In the genomic region with DNA sequence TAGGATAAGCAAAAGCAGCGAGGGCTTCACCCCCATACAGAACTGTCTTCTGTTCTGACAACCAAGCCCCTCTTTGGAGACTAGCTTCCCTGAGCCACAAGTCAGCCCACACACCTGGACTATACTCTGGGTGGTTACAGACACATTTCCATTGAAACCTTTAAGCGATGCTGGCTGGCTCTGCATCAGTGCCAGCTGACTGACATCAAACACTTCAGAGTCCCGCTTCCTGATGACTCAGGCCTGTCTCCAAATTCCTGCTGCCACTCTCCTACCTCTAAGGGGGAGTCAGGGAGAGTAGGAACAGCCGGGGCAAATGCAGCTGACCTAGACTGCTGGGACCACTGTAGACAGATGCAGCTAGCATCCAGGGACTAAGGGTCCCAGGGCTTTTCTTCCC, we compare ENCODE assay signal across 8 cellular contexts. TPM values are rescaled to one million over a fixed set of nuclear protein-coding genes. Genes with fewer than 3 reads are reported as not detected.
DNase-seq lines count a peak whose midpoint lies in the region; ATAC-seq and TF ChIP-seq lines count a peak whose summit lies in the region.

No MANE protein-coding gene starts in this region.

- H3K4me1 ChIP-seq in lower lobe of right lung (peaks cover 43% of the 10 kb centered on the region), esophagus squamous epithelium (peaks cover 10 to 56% (median 35%) of the 10 kb centered on the region in 3 donors)

- ATAC-seq in lower lobe of right lung: peak; percentile 80 to 90
- no peak for ATAC-seq in GM19455 (IDR thresholded peaks at IDR 0.05; ENCODE audit: unreplicated experiment)

- POLR2A ChIA-PET in MCF 10A (lab: Yijun Ruan, JAX): interaction anchor here (0.6 to 1.1 kb wide), 2 partner anchors 9 to 68 kb away, joined by 3 read pairs; no protein-coding TSS in a partner anchor
- POLR2A ChIA-PET in HEK293T (lab: Yijun Ruan, JAX): interaction anchor here (0.7 to 0.8 kb wide), 2 partner anchors 44 to 137 kb away, joined by 3 read pairs; no protein-coding TSS in a partner anchor

- WGBS in esophagus squamous epithelium, 2 donors: 19 to 25% methylated on average over 3 to 4 of the region's 4 CpGs

- CTCF ChIA-PET in MCF 10A (lab: Yijun Ruan, JAX) (interaction anchor here (0.6 to 1.4 kb wide), 4 partner anchors 9 to 123 kb away, joined by 3 to 5 read pairs (median 4); no protein-coding TSS in a partner anchor), HEK293T (lab: Yijun Ruan, JAX) (interaction anchor here (0.6 kb wide), 1 partner anchor 382 kb away, joined by 5 read pairs; no protein-coding TSS in a partner anchor)

- H3K27me3 Mint-ChIP-seq in MCF 10A (ENCODE audit: insufficient read depth, unreplicated experiment): no peaks in the 10 kb centered on the region

- peaks cover 24% of the 10 kb centered on the region for H3K4me1 Mint-ChIP-seq in MCF 10A (ENCODE audit: insufficient read depth, unreplicated experiment)

- no peaks in the 10 kb centered on the region for H3K27me3 ChIP-seq in lower lobe of right lung (ENCODE audit: low read depth)
- no peaks in the 10 kb centered on the region for H3K27me3 ChIP-seq in esophagus squamous epithelium

- intact Hi-C loops in MCF 10A (cut with micrococcal nuclease) (no loop called here), lower lobe of right lung (cut with DNase I) (no loop called here), esophagus squamous epithelium (cut with DNase I) (loop anchor here (10.0 kb wide), 1 partner anchor 314 kb away; no protein-coding TSS in a partner anchor)

- H3K36me3 ChIP-seq in lower lobe of right lung: no peaks in the 10 kb centered on the region
- no peaks in the 10 kb centered on the region for H3K36me3 ChIP-seq in esophagus squamous epithelium

- H3K9me3 Mint-ChIP-seq in MCF 10A (ENCODE audit: unreplicated experiment): no peaks in the 10 kb centered on the region

- BruUV-seq in MCF 10A (replicated peaks; lab: Mats Ljungman, UMichigan): no TSS peak

- no peak overlapping the region for H3K4me3 Mint-ChIP-seq in MCF 10A (ENCODE audit: unreplicated experiment)

- no peak overlapping the region for H3K27ac Mint-ChIP-seq in MCF 10A (ENCODE audit: low read depth, unreplicated experiment)

- TF ChIP-seq CTCF in MCF 10A (IDR thresholded peaks at IDR 0.05; ENCODE audit: unreplicated experiment) (no peak), lower lobe of right lung (IDR thresholded peaks at IDR 0.05) (no peak), esophagus squamous epithelium (IDR thresholded peaks at IDR 0.05) (no peak)

- H3K27ac ChIP-seq in lower lobe of right lung (no peak overlapping the region), esophagus squamous epithelium (peak overlapping the region in 1 of 4 donors; percentile 1)

- H3K9me3 ChIP-seq in lower lobe of right lung (no peaks in the 10 kb centered on the region), esophagus squamous epithelium (no peaks in the 10 kb centered on the region)

- TF ChIP-seq POLR2A in esophagus squamous epithelium (IDR thresholded peaks at IDR 0.05): no peak

- peaks cover 14% of the 10 kb centered on the region for H3K36me3 Mint-ChIP-seq in MCF 10A (ENCODE audit: insufficient read depth, unreplicated experiment)

- DNase-seq in AG20443 (ENCODE audit: low spot score) (peak; percentile 40), NCI-H187 (lab: John Stamatoyannopoulos, UW) (peak; percentile 43 to 73), MCF 10A (ENCODE audit: unreplicated experiment) (peak; percentile 79), lower lobe of right lung (peak; percentile 54), HEK293T (ENCODE audit: extremely low spot score) (no peak), esophagus squamous epithelium (lab: John Stamatoyannopoulos, UW) (no peak)
- no peak for DNase-seq in activated T-cell treated with anti-CD3 and anti-CD28 coated beads, Interleukin-2, amount 50 U/mL, for 48 hours

- H3K4me3 ChIP-seq in lower lobe of right lung: no peak overlapping the region
- no peak overlapping the region for H3K4me3 ChIP-seq in esophagus squamous epithelium

TF ChIP-seq in HEK293T, 16 proteins besides CTCF, POLR2A, EP300 and RAD21:
- TF ChIP-seq SUZ12 (IDR thresholded peaks at IDR 0.05) (no peak), ELF4 (IDR thresholded peaks at IDR 0.05) (no peak), TARDBP (IDR thresholded peaks at IDR 0.05) (no peak), L3MBTL2 (conservative IDR thresholded peaks at IDR 0.05) (no peak), CTBP1 (IDR thresholded peaks at IDR 0.05; ENCODE audit: borderline replicate concordance) (no peak), HDGF (IDR thresholded peaks at IDR 0.05; ENCODE audit: borderline replicate concordance) (no peak), NFRKB (IDR thresholded peaks at IDR 0.05) (no peak), FOXK2 (IDR thresholded peaks at IDR 0.05) (no peak), ZNF384 (IDR thresholded peaks at IDR 0.05) (no peak)
- TF ChIP-seq, protein P1, sequence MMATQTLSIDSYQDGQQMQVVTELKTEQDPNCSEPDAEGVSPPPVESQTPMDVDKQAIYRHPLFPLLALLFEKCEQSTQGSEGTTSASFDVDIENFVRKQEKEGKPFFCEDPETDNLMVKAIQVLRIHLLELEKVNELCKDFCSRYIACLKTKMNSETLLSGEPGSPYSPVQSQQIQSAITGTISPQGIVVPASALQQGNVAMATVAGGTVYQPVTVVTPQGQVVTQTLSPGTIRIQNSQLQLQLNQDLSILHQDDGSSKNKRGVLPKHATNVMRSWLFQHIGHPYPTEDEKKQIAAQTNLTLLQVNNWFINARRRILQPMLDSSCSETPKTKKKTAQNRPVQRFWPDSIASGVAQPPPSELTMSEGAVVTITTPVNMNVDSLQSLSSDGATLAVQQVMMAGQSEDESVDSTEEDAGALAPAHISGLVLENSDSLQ (IDR thresholded peaks at IDR 0.05): no peak

RNA-seq across cellular contexts. Expression of a gene that starts 59.4 kb away (rescaled TPM):
- total RNA-seq in MCF 10A (2022) (114 and 175 TPM in 2 replicates), lower lobe of right lung (40.6 TPM), esophagus squamous epithelium (10 to 100 TPM; 18.0 to 34.6 (median 18.3) TPM)

Comparison
In these comparisons a context has a peak if more than half of its experiments do, and no peak if none do; other contexts are left out.
1. DNase-seq: peak in AG20443 (single experiment), NCI-H187 (2 of 2), MCF 10A (single experiment) and lower lobe of right lung (single experiment); none in activated T-cell treated with anti-CD3 and anti-CD28 coated beads, Interleukin-2, amount 50 U/mL, for 48 hours (0 of 2), HEK293T (single experiment) and esophagus squamous epithelium (single experiment).